1 cellular context compared by ENCODE assay signal in genomic region chr2:240614391-240614790, GRCh38.
TF ChIP-seq lines count a peak whose summit lies in the region.

No MANE protein-coding gene starts in this region.

TF ChIP-seq in HepG2, 621 proteins besides CTCF, POLR2A, EP300 and RAD21:
- TF ChIP-seq, protein P1, sequence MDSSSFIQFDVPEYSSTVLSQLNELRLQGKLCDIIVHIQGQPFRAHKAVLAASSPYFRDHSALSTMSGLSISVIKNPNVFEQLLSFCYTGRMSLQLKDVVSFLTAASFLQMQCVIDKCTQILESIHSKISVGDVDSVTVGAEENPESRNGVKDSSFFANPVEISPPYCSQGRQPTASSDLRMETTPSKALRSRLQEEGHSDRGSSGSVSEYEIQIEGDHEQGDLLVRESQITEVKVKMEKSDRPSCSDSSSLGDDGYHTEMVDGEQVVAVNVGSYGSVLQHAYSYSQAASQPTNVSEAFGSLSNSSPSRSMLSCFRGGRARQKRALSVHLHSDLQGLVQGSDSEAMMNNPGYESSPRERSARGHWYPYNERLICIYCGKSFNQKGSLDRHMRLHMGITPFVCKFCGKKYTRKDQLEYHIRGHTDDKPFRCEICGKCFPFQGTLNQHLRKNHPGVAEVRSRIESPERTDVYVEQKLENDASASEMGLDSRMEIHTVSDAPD (CRISPR knock-in tag; IDR thresholded peaks at IDR 0.05) = no peak
- TF ChIP-seq CREBL2 (CRISPR knock-in tag; IDR thresholded peaks at IDR 0.05; ENCODE audit: borderline replicate concordance) = no peak
- no peak for TF ChIP-seq ZC3H4 (CRISPR knock-in tag; IDR thresholded peaks at IDR 0.05; ENCODE audit: borderline replicate concordance)
- TF ChIP-seq MYC (CRISPR knock-in tag; IDR thresholded peaks at IDR 0.05; ENCODE audit: borderline replicate concordance) = no peak
- TF ChIP-seq PCBP1 (IDR thresholded peaks at IDR 0.05; ENCODE audit: borderline replicate concordance, low read depth, low read length) = no peak
- no peak for TF ChIP-seq KDM6A (CRISPR knock-in tag; IDR thresholded peaks at IDR 0.05; ENCODE audit: low read depth)
- TF ChIP-seq, protein P2, sequence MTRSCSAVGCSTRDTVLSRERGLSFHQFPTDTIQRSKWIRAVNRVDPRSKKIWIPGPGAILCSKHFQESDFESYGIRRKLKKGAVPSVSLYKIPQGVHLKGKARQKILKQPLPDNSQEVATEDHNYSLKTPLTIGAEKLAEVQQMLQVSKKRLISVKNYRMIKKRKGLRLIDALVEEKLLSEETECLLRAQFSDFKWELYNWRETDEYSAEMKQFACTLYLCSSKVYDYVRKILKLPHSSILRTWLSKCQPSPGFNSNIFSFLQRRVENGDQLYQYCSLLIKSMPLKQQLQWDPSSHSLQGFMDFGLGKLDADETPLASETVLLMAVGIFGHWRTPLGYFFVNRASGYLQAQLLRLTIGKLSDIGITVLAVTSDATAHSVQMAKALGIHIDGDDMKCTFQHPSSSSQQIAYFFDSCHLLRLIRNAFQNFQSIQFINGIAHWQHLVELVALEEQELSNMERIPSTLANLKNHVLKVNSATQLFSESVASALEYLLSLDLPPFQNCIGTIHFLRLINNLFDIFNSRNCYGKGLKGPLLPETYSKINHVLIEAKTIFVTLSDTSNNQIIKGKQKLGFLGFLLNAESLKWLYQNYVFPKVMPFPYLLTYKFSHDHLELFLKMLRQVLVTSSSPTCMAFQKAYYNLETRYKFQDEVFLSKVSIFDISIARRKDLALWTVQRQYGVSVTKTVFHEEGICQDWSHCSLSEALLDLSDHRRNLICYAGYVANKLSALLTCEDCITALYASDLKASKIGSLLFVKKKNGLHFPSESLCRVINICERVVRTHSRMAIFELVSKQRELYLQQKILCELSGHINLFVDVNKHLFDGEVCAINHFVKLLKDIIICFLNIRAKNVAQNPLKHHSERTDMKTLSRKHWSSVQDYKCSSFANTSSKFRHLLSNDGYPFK (CRISPR knock-in tag; IDR thresholded peaks at IDR 0.05; ENCODE audit: borderline replicate concordance) = no peak
- no peak for TF ChIP-seq ZNF10 (CRISPR knock-in tag; IDR thresholded peaks at IDR 0.05; ENCODE audit: borderline replicate concordance, low read depth)
- TF ChIP-seq ZNF274 (CRISPR knock-in tag; IDR thresholded peaks at IDR 0.05) = no peak
- no peak for TF ChIP-seq GLMP (CRISPR knock-in tag; IDR thresholded peaks at IDR 0.05; ENCODE audit: borderline replicate concordance)
- TF ChIP-seq, protein P3, sequence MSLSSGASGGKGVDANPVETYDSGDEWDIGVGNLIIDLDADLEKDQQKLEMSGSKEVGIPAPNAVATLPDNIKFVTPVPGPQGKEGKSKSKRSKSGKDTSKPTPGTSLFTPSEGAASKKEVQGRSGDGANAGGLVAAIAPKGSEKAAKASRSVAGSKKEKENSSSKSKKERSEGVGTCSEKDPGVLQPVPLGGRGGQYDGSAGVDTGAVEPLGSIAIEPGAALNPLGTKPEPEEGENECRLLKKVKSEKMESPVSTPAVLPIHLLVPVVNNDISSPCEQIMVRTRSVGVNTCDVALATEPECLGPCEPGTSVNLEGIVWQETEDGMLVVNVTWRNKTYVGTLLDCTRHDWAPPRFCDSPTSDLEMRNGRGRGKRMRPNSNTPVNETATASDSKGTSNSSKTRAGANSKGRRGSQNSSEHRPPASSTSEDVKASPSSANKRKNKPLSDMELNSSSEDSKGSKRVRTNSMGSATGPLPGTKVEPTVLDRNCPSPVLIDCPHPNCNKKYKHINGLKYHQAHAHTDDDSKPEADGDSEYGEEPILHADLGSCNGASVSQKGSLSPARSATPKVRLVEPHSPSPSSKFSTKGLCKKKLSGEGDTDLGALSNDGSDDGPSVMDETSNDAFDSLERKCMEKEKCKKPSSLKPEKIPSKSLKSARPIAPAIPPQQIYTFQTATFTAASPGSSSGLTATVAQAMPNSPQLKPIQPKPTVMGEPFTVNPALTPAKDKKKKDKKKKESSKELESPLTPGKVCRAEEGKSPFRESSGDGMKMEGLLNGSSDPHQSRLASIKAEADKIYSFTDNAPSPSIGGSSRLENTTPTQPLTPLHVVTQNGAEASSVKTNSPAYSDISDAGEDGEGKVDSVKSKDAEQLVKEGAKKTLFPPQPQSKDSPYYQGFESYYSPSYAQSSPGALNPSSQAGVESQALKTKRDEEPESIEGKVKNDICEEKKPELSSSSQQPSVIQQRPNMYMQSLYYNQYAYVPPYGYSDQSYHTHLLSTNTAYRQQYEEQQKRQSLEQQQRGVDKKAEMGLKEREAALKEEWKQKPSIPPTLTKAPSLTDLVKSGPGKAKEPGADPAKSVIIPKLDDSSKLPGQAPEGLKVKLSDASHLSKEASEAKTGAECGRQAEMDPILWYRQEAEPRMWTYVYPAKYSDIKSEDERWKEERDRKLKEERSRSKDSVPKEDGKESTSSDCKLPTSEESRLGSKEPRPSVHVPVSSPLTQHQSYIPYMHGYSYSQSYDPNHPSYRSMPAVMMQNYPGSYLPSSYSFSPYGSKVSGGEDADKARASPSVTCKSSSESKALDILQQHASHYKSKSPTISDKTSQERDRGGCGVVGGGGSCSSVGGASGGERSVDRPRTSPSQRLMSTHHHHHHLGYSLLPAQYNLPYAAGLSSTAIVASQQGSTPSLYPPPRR (CRISPR knock-in tag; IDR thresholded peaks at IDR 0.05; ENCODE audit: borderline replicate concordance) = no peak
